In genomic region chr16:49350265-49351103, GRCh38 we compare ENCODE assay signal across 10 cellular contexts. TPM values are rescaled to one million over a fixed set of nuclear protein-coding genes. Genes with fewer than 3 reads are reported as not detected.
DNase-seq lines count a peak whose midpoint lies in the region; ATAC-seq and TF ChIP-seq lines count a peak whose summit lies in the region.
"Had no signal": no experiment of that assay in that cellular context is flagged by ENCODE, and none has a peak within 500 bp of the region (broad histone marks: within the 10 kb centered on the region; RNA-seq: fewer than 3 reads in every experiment).

No MANE protein-coding gene starts in this region.

- H3K9me3 ChIP-seq in neuronal stem cell (replicated peaks in 1 of 2; ENCODE audit: control insufficient read depth in 2 of 2, insufficient read depth in 1 of 2, low read depth in 1 of 2, low read length in 2 of 2) (no peaks in the 10 kb centered on the region), upper lobe of left lung (no peaks in the 10 kb centered on the region)

- TF ChIP-seq CTCF in fibroblast of the aortic adventitia (IDR thresholded peaks at IDR 0.05; ENCODE audit: insufficient read depth, low read length): peak; percentile 91
- peak; percentile 45 to 82 (median 68) for TF ChIP-seq CTCF in upper lobe of left lung (IDR thresholded peaks at IDR 0.05)

- H3K4me1 ChIP-seq in neuronal stem cell (ENCODE audit: control insufficient read depth in 2 of 2, insufficient read depth in 1 of 2, low read depth in 1 of 2, low read length in 2 of 2): no peaks in the 10 kb centered on the region
- no peaks in the 10 kb centered on the region for H3K4me1 ChIP-seq in upper lobe of left lung

- no peak for TF ChIP-seq EP300 in upper lobe of left lung (IDR thresholded peaks at IDR 0.05)

- H3K14ac ChIP-seq in neuronal stem cell (ENCODE audit: low read length): no peak overlapping the region

- H2BK120ac ChIP-seq in neuronal stem cell (ENCODE audit: low read depth, low read length): no peak overlapping the region

- peaks cover 0 to 8% (median 7%) of the 10 kb centered on the region in 3 experiments for H3K27me3 ChIP-seq in neuronal stem cell (ENCODE audit: control insufficient read depth in 3 of 3, insufficient read depth in 3 of 3, low read depth in 1 of 3, low read length in 3 of 3)
- no peaks in the 10 kb centered on the region for H3K27me3 ChIP-seq in upper lobe of left lung

- no peak overlapping the region for H3K18ac ChIP-seq in neuronal stem cell (ENCODE audit: low read length)

- no peak overlapping the region for H2AK5ac ChIP-seq in neuronal stem cell (ENCODE audit: low read depth, low read length)

- no peak overlapping the region for H2AFZ ChIP-seq in neuronal stem cell (ENCODE audit: low read length)

- H2BK12ac ChIP-seq in neuronal stem cell (ENCODE audit: low read length): no peak overlapping the region

- peak; percentile 54 for DNase-seq in CD1c-positive myeloid dendritic cell (ENCODE audit: extremely low spot score)
- peak; percentile 29 for DNase-seq in NCI-H2227 treated with DMSO at 0.1 percent for 48 hours (lab: John Stamatoyannopoulos, UW)
- peak; percentile 22 for DNase-seq in activated T-cell treated with anti-CD3 and anti-CD28 coated beads for 1 hour (ENCODE audit: low read depth)
- DNase-seq in fibroblast of the aortic adventitia (ENCODE audit: low read depth): peak; percentile 45
- peak; percentile 62 for DNase-seq in neuronal stem cell (ENCODE audit: low spot score)
- peak; percentile 37 to 54 for DNase-seq in upper lobe of left lung
- DNase-seq in NCI-H187 treated with DMSO at 0.1 percent for 48 hours (lab: John Stamatoyannopoulos, UW): no peak

- H3K23ac ChIP-seq in neuronal stem cell (ENCODE audit: low read depth, low read length, poor library complexity): no peak overlapping the region

- ATAC-seq in GM19395 (IDR thresholded peaks at IDR 0.05; ENCODE audit: unreplicated experiment) (peak; percentile 54), upper lobe of left lung (ENCODE audit: low FRiP score in 2 of 2) (peak in 1 of 2 donors; percentile 70)

- no peaks in the 10 kb centered on the region for H3K36me3 ChIP-seq in neuronal stem cell (replicated peaks in 1 of 2; ENCODE audit: control insufficient read depth in 2 of 2, insufficient read depth in 2 of 2, low read length in 2 of 2)
- no peaks in the 10 kb centered on the region for H3K36me3 ChIP-seq in upper lobe of left lung

- H3K27ac ChIP-seq in neuronal stem cell (replicated peaks; ENCODE audit: low read length) (no peak overlapping the region), upper lobe of left lung (no peak overlapping the region)

- WGBS in neuronal stem cell (ENCODE audit: extremely low coverage in 2 of 2, insufficient read length in 2 of 2, insufficient replicate concordance in 1 of 2), 2 donors: 100% methylated on average over 1 of the region's 25 CpGs; no CpG with 5 or more reads in 1 of the 2 donors
- 35 to 37% methylated on average over 24 to 25 of the region's 25 CpGs for WGBS in upper lobe of left lung, 2 donors

- H3K9ac ChIP-seq in neuronal stem cell (ENCODE audit: low read depth, low read length, poor library complexity): no peak overlapping the region

- H3K79me1 ChIP-seq in neuronal stem cell (ENCODE audit: low read depth, low read length): peaks cover 2% of the 10 kb centered on the region

- H2BK15ac ChIP-seq in neuronal stem cell (ENCODE audit: low read length): no peak overlapping the region

- no peak overlapping the region for H4K91ac ChIP-seq in neuronal stem cell (ENCODE audit: low read depth, low read length, poor library complexity)

- H3K4me2 ChIP-seq in neuronal stem cell (ENCODE audit: insufficient read depth, low read length, poor library complexity, severe bottlenecking): no peak overlapping the region

- TF ChIP-seq POLR2A in upper lobe of left lung (IDR thresholded peaks at IDR 0.05): no peak

- H3K4me3 ChIP-seq in fibroblast of the aortic adventitia (ENCODE audit: low read depth, low read length): no peak overlapping the region
- peak overlapping the region in 1 of 2 donors; percentile 9 for H3K4me3 ChIP-seq in neuronal stem cell (ENCODE audit: low read length in 2 of 2)
- no peak overlapping the region for H3K4me3 ChIP-seq in upper lobe of left lung

- H2BK5ac ChIP-seq in neuronal stem cell (ENCODE audit: low read length): no peak overlapping the region

- H4K8ac ChIP-seq in neuronal stem cell (ENCODE audit: low read depth, low read length): peak overlapping the region; percentile 44

- H3K4ac ChIP-seq in neuronal stem cell (ENCODE audit: low read length): no peak overlapping the region

RNA-seq across cellular contexts. Expression of gene C16orf78, which starts 23.1 kb away (rescaled TPM):
- total RNA-seq in fibroblast of the aortic adventitia (ENCODE audit: low replicate concordance) (not detected in 2 replicates), upper lobe of left lung (not detected)
- not detected for polyA plus RNA-seq in neuronal stem cell (2013, experiment 1 of 2)
- polyA plus RNA-seq in neuronal stem cell (2013, experiment 2 of 2): not detected
- total RNA-seq: renal cortical epithelial cell had no signal
- polyA plus RNA-seq: IgD-negative memory B cell had no signal
